13 cellular contexts compared by ENCODE assay signal in the genomic region with DNA sequence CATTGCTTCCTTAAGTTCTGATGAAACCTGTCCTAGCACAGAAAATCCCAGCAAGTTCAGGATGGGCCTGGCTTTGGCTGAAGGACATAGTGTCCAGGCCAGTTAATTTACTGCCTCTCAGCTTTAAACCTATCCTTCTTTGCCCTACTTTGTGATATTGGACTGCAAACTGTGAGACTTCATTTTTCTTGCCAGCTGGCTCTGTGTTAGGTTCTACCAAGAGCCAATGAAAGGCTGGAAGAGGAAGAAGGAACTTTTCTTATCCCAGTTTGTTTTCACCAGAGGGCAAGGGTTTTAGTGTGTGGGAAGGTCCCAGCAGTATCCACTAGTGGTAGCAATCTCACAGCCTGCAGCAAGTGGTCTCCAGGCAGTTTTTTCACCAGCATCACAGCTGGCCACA. TPM values are rescaled to one million over a fixed set of nuclear protein-coding genes. Genes with fewer than 3 reads are reported as not detected.
DNase-seq lines count a peak whose midpoint lies in the region; ATAC-seq and TF ChIP-seq lines count a peak whose summit lies in the region.
"Had no signal": no experiment of that assay in that cellular context is flagged by ENCODE, and none has a peak within 500 bp of the region (broad histone marks: within the 10 kb centered on the region; RNA-seq: fewer than 3 reads in every experiment).

No MANE protein-coding gene starts in this region.

- H3K36me3 ChIP-seq in upper lobe of right lung = peaks cover 23% of the 10 kb centered on the region

- H3K27me3 Mint-ChIP-seq in activated naive CD8-positive, alpha-beta T cell treated with anti-CD3 and anti-CD28 coated beads, Interleukin-2, amount 10 ng/mL, durations not matched to agents 7 days and 5 days = no peaks in the 10 kb centered on the region
- no peaks in the 10 kb centered on the region for H3K27me3 Mint-ChIP-seq in activated naive CD8-positive, alpha-beta T cell treated with anti-CD3 and anti-CD28 coated beads for 36 hours
- H3K27me3 Mint-ChIP-seq in activated CD4-positive, alpha-beta memory T cell treated with anti-CD3 and anti-CD28 coated beads for 36 hours = no peaks in the 10 kb centered on the region

- peak; percentile 5 for TF ChIP-seq CTCF in upper lobe of right lung (IDR thresholded peaks at IDR 0.05)

- no peak overlapping the region for H3K4me3 ChIP-seq in upper lobe of right lung
- H3K4me3 ChIP-seq: HAP-1, MG63 had no signal

- peaks cover 4% of the 10 kb centered on the region for H3K4me1 ChIP-seq in upper lobe of right lung

- no peak overlapping the region for H3K4me3 Mint-ChIP-seq in activated naive CD8-positive, alpha-beta T cell treated with anti-CD3 and anti-CD28 coated beads, Interleukin-2, amount 10 ng/mL, durations not matched to agents 7 days and 5 days
- no peak overlapping the region for H3K4me3 Mint-ChIP-seq in activated naive CD8-positive, alpha-beta T cell treated with anti-CD3 and anti-CD28 coated beads for 36 hours
- H3K4me3 Mint-ChIP-seq in activated CD4-positive, alpha-beta memory T cell treated with anti-CD3 and anti-CD28 coated beads for 36 hours = no peak overlapping the region

- CTCF ChIA-PET in activated CD4-positive, alpha-beta memory T cell treated with anti-CD3 and anti-CD28 coated beads for 36 hours (lab: Charles Lee) = no interaction called here

- peak overlapping the region; percentile 54 for H3K27ac ChIP-seq in cingulate gyrus (ENCODE audit: low read depth, low read length)
- H3K27ac ChIP-seq in upper lobe of right lung = no peak overlapping the region

- no peaks in the 10 kb centered on the region for H3K27me3 ChIP-seq in upper lobe of right lung
- H3K27me3 ChIP-seq: MG63 had no signal

- intact Hi-C loops in upper lobe of right lung (cut with DNase I) = no loop called here
- intact Hi-C loops in activated CD4-positive, alpha-beta memory T cell treated with anti-CD3 and anti-CD28 coated beads for 36 hours (cut with micrococcal nuclease) = no loop called here

- peaks cover 27% of the 10 kb centered on the region for H3K36me3 Mint-ChIP-seq in activated naive CD8-positive, alpha-beta T cell treated with anti-CD3 and anti-CD28 coated beads, Interleukin-2, amount 10 ng/mL, durations not matched to agents 7 days and 5 days
- peaks cover 9% of the 10 kb centered on the region for H3K36me3 Mint-ChIP-seq in activated naive CD8-positive, alpha-beta T cell treated with anti-CD3 and anti-CD28 coated beads for 36 hours
- peaks cover 6% of the 10 kb centered on the region for H3K36me3 Mint-ChIP-seq in activated CD4-positive, alpha-beta memory T cell treated with anti-CD3 and anti-CD28 coated beads for 36 hours

- peak overlapping the region; percentile 2 for H3K27ac Mint-ChIP-seq in activated naive CD8-positive, alpha-beta T cell treated with anti-CD3 and anti-CD28 coated beads, Interleukin-2, amount 10 ng/mL, durations not matched to agents 7 days and 5 days
- no peak overlapping the region for H3K27ac Mint-ChIP-seq in activated naive CD8-positive, alpha-beta T cell treated with anti-CD3 and anti-CD28 coated beads for 36 hours
- no peak overlapping the region for H3K27ac Mint-ChIP-seq in activated CD4-positive, alpha-beta memory T cell treated with anti-CD3 and anti-CD28 coated beads for 36 hours

- H3K4me1 Mint-ChIP-seq in activated naive CD8-positive, alpha-beta T cell treated with anti-CD3 and anti-CD28 coated beads, Interleukin-2, amount 10 ng/mL, durations not matched to agents 7 days and 5 days = peaks cover 29% of the 10 kb centered on the region
- peaks cover 16% of the 10 kb centered on the region for H3K4me1 Mint-ChIP-seq in activated naive CD8-positive, alpha-beta T cell treated with anti-CD3 and anti-CD28 coated beads for 36 hours
- H3K4me1 Mint-ChIP-seq in activated CD4-positive, alpha-beta memory T cell treated with anti-CD3 and anti-CD28 coated beads for 36 hours (ENCODE audit: low read depth) = peaks cover 25% of the 10 kb centered on the region

- POLR2A ChIA-PET in activated naive CD8-positive, alpha-beta T cell treated with anti-CD3 and anti-CD28 coated beads, Interleukin-2, amount 10 ng/mL, durations not matched to agents 7 days and 5 days (lab: Charles Lee) = interaction anchor here (0.6 kb wide), 1 partner anchor 154 kb away, joined by 3 read pairs; no protein-coding TSS in a partner anchor
- POLR2A ChIA-PET in activated CD4-positive, alpha-beta memory T cell treated with anti-CD3 and anti-CD28 coated beads for 36 hours (lab: Charles Lee) = no interaction called here

- no peak for DNase-seq in activated naive CD8-positive, alpha-beta T cell treated with anti-CD3 and anti-CD28 coated beads, Interleukin-2, amount 10 ng/mL, durations not matched to agents 7 days and 5 days
- DNase-seq in activated naive CD8-positive, alpha-beta T cell treated with anti-CD3 and anti-CD28 coated beads for 36 hours = no peak
- peak; percentile 65 for DNase-seq in midbrain (lab: John Stamatoyannopoulos, UW)
- no peak for DNase-seq in upper lobe of right lung
- DNase-seq in activated CD4-positive, alpha-beta memory T cell treated with anti-CD3 and anti-CD28 coated beads for 36 hours = no peak
- no peak for DNase-seq in epidermal melanocyte (ENCODE audit: insufficient read length, low spot score)
- DNase-seq: MG63, NCI-H2029 treated with DMSO at 0.1 percent for 48 hours, NCI-H748 treated with DMSO at 0.1 percent for 48 hours, SHP77 treated with DMSO at 0.1 percent for 48 hours had no signal

- ATAC-seq in activated naive CD8-positive, alpha-beta T cell treated with anti-CD3 and anti-CD28 coated beads, Interleukin-2, amount 10 ng/mL, durations not matched to agents 7 days and 5 days (ENCODE audit: low read depth) = no peak
- ATAC-seq in upper lobe of right lung = peak; percentile 35
- no peak for ATAC-seq in HG02588 (IDR thresholded peaks at IDR 0.05; ENCODE audit: unreplicated experiment)

- no peaks in the 10 kb centered on the region for H3K9me3 ChIP-seq in upper lobe of right lung
- H3K9me3 ChIP-seq: HAP-1, MG63 had no signal

- no peaks in the 10 kb centered on the region for H3K9me3 Mint-ChIP-seq in activated naive CD8-positive, alpha-beta T cell treated with anti-CD3 and anti-CD28 coated beads, Interleukin-2, amount 10 ng/mL, durations not matched to agents 7 days and 5 days
- H3K9me3 Mint-ChIP-seq in activated naive CD8-positive, alpha-beta T cell treated with anti-CD3 and anti-CD28 coated beads for 36 hours = no peaks in the 10 kb centered on the region
- no peaks in the 10 kb centered on the region for H3K9me3 Mint-ChIP-seq in activated CD4-positive, alpha-beta memory T cell treated with anti-CD3 and anti-CD28 coated beads for 36 hours

RNA-seq across cellular contexts. Expression of a gene that starts 18.2 kb away (rescaled TPM):
- 10 to 100 TPM; 68.2 to 69.7 TPM for total RNA-seq in activated naive CD8-positive, alpha-beta T cell treated with anti-CD3 and anti-CD28 coated beads, Interleukin-2, amount 10 ng/mL, durations not matched to agents 7 days and 5 days
- total RNA-seq in activated naive CD8-positive, alpha-beta T cell treated with anti-CD3 and anti-CD28 coated beads for 36 hours = 10 to 100 TPM; 52.7 to 53.8 TPM
- total RNA-seq in upper lobe of right lung = 49.9 TPM
- total RNA-seq in activated CD4-positive, alpha-beta memory T cell treated with anti-CD3 and anti-CD28 coated beads for 36 hours = 10 to 100 TPM; 47.5 to 53.5 TPM
